13 cellular contexts compared by ENCODE assay signal in genomic region chr6:56756219-56756789, GRCh38.
DNase-seq lines count a peak whose midpoint lies in the region; ATAC-seq and TF ChIP-seq lines count a peak whose summit lies in the region.
"Had no signal": no experiment of that assay in that cellular context is flagged by ENCODE, and none has a peak within 500 bp of the region (broad histone marks: within the 10 kb centered on the region; RNA-seq: fewer than 3 reads in every experiment).

No MANE protein-coding gene starts in this region.

- H3K9me2 ChIP-seq in GM23338 (ENCODE audit: insufficient read depth), result no peaks in the 10 kb centered on the region

- H3K4me1 ChIP-seq in GM23338 (ENCODE audit: insufficient read depth) (peaks cover 91% of the 10 kb centered on the region), gastrocnemius medialis (peaks cover 60 to 67% of the 10 kb centered on the region in 2 donors)
- H3K4me1 ChIP-seq: BLaER1 had no signal

- TF ChIP-seq POLR2A in gastrocnemius medialis (IDR thresholded peaks at IDR 0.05), result no peak

- peaks cover 92% of the 10 kb centered on the region for H3K79me2 ChIP-seq in GM23338 (replicated peaks; ENCODE audit: insufficient read depth)

- DNase-seq in GM23338 (ENCODE audit: low spot score) (no peak), gastrocnemius medialis (no peak), NCI-H446 (lab: John Stamatoyannopoulos, UW) (no peak)
- no peak for DNase-seq in stimulated activated CD4-positive, alpha-beta T cell treated with anti-CD3 and anti-CD28 coated beads, Interleukin-1b, Interleukin-23, amount 100 ng/mL, for 48 hours
- no peak for DNase-seq in activated CD8-positive, alpha-beta memory T cell treated with anti-CD3 and anti-CD28 coated beads, Interleukin-2, amount 50 U/mL, for 48 hours
- DNase-seq: islet precursor cell, MM.1S, ovary had no signal

- peak overlapping the region; percentile 8 for H3K27ac Mint-ChIP-seq in GM23338
- H3K27ac Mint-ChIP-seq: activated T-helper 1 cell treated with anti-CD3 and anti-CD28 coated beads, Interleukin-12 subunit alpha, Interleukin-12 subunit beta, Interleukin-2, Interleukin-4 antibody, amounts not matched to agents 30 ng/mL and 10 ng/mL and 1 ng/mL, durations not matched to agents 14 hours and 24 hours and 36 hours had no signal

- H3K36me3 Mint-ChIP-seq in GM23338 (ENCODE audit: low read depth), result no peaks in the 10 kb centered on the region

- H3K9me3 Mint-ChIP-seq in GM23338, result no peaks in the 10 kb centered on the region
- H3K9me3 Mint-ChIP-seq: activated T-helper 1 cell treated with anti-CD3 and anti-CD28 coated beads, Interleukin-12 subunit alpha, Interleukin-12 subunit beta, Interleukin-2, Interleukin-4 antibody, amounts not matched to agents 30 ng/mL and 10 ng/mL and 1 ng/mL, durations not matched to agents 14 hours and 24 hours and 36 hours had no signal

- H3K9me3 ChIP-seq in gastrocnemius medialis, result no peaks in the 10 kb centered on the region
- H3K9me3 ChIP-seq: BLaER1, ovary had no signal

- peak overlapping the region; percentile 33; the same call in 1 of the 2 replicates for H3K27ac ChIP-seq in GM23338 (ENCODE audit: low read depth)
- H3K27ac ChIP-seq in angular gyrus (ENCODE audit: low read depth, low read length), result peak overlapping the region; percentile 65
- H3K27ac ChIP-seq in layer of hippocampus (ENCODE audit: low read depth, low read length), result peak overlapping the region; percentile 71
- H3K27ac ChIP-seq in gastrocnemius medialis, result peak overlapping the region in 3 of 4 donors; percentile 23 to 48 (median 45)
- H3K27ac ChIP-seq: BLaER1, ovary had no signal

- peaks cover 70% of the 10 kb centered on the region for H3K4me1 Mint-ChIP-seq in GM23338

- no peak overlapping the region for H3K4me2 ChIP-seq in GM23338
- H3K4me2 ChIP-seq: BLaER1 had no signal

- intact Hi-C loops in gastrocnemius medialis (cut with DNase I; ENCODE audit: low total_unique reads), result loop anchor here (5.0 kb wide), 1 partner anchor 44 kb away; no protein-coding TSS in a partner anchor

- no peak overlapping the region for H2AFZ ChIP-seq in GM23338

- H4K20me1 ChIP-seq in GM23338 (replicated peaks; ENCODE audit: insufficient read depth), result no peaks in the 10 kb centered on the region

- H3K4me3 ChIP-seq in GM23338 (no peak overlapping the region), gastrocnemius medialis (no peak overlapping the region)
- H3K4me3 ChIP-seq: BLaER1, ovary had no signal

- H3K36me3 ChIP-seq in GM23338 (ENCODE audit: insufficient read depth) (no peaks in the 10 kb centered on the region), gastrocnemius medialis (no peaks in the 10 kb centered on the region)
- H3K36me3 ChIP-seq: BLaER1, ovary had no signal

- peaks cover 3% of the 10 kb centered on the region for H3K27me3 Mint-ChIP-seq in GM23338 (ENCODE audit: insufficient read depth, low read depth, poor library complexity)

- no peaks in the 10 kb centered on the region for H3K27me3 ChIP-seq in GM23338 (ENCODE audit: insufficient read depth)
- no peaks in the 10 kb centered on the region for H3K27me3 ChIP-seq in layer of hippocampus (ENCODE audit: control insufficient read depth, insufficient read depth, low read length)
- H3K27me3 ChIP-seq in gastrocnemius medialis, result no peaks in the 10 kb centered on the region
- H3K27me3 ChIP-seq: BLaER1, ovary had no signal

- TF ChIP-seq CTCF in GM23338 (conservative IDR thresholded peaks at IDR 0.05; ENCODE audit: low read depth in 2 of 2) (no peak), gastrocnemius medialis (IDR thresholded peaks at IDR 0.05 in 4 of 5, conservative IDR thresholded peaks at IDR 0.05 in 1 of 5) (no peak)

- no peak overlapping the region for H3K4me3 Mint-ChIP-seq in GM23338
- H3K4me3 Mint-ChIP-seq: activated T-helper 1 cell treated with anti-CD3 and anti-CD28 coated beads, Interleukin-12 subunit alpha, Interleukin-12 subunit beta, Interleukin-2, Interleukin-4 antibody, amounts not matched to agents 30 ng/mL and 10 ng/mL and 1 ng/mL, durations not matched to agents 14 hours and 24 hours and 36 hours had no signal

- ATAC-seq in GM23338, result no peak
- no peak for ATAC-seq in gastrocnemius medialis
- ATAC-seq in GM19023 (IDR thresholded peaks at IDR 0.05; ENCODE audit: unreplicated experiment), result no peak

- H3F3A ChIP-seq in GM23338 (replicated peaks; ENCODE audit: low read depth), result no peaks in the 10 kb centered on the region

- in situ Hi-C loops in gastrocnemius medialis (cut with MboI; ENCODE audit: low sequenced_read_pairs in 4 of 4), result no loop called here

TF ChIP-seq in GM23338, 12 proteins besides CTCF, POLR2A, EP300 and RAD21 (continues in another document):
- no peak for TF ChIP-seq JUNB (IDR thresholded peaks at IDR 0.05; ENCODE audit: unreplicated experiment)
- TF ChIP-seq NANOG (IDR thresholded peaks at IDR 0.05; ENCODE audit: borderline replicate concordance), result no peak
- TF ChIP-seq REST (IDR thresholded peaks at IDR 0.05; ENCODE audit: unreplicated experiment), result no peak
- TF ChIP-seq ZNF331 (CRISPR knock-in tag; IDR thresholded peaks at IDR 0.05; ENCODE audit: low read depth), result no peak
- TF ChIP-seq POLR2AphosphoS5 (IDR thresholded peaks at IDR 0.05; ENCODE audit: low read depth), result no peak
- TF ChIP-seq EZH2phosphoT487 (IDR thresholded peaks at IDR 0.05; ENCODE audit: unreplicated experiment), result no peak
- TF ChIP-seq CREB1 (CRISPR knock-in tag; IDR thresholded peaks at IDR 0.05; ENCODE audit: low read depth), result no peak
